ENCODE assay signal across 8 cellular contexts in genomic region chr17:76671912-76672262, GRCh38. TPM values are rescaled to one million over a fixed set of nuclear protein-coding genes. Genes with fewer than 3 reads are reported as not detected.
DNase-seq lines count a peak whose midpoint lies in the region; TF ChIP-seq lines count a peak whose summit lies in the region.

No MANE protein-coding gene starts in this region.

- H3K36me3 Mint-ChIP-seq in activated naive CD4-positive, alpha-beta T cell treated with anti-CD3 and anti-CD28 coated beads, Interleukin-2, amount 10 ng/mL, durations not matched to agents 7 days and 5 days = peaks cover 4% of the 10 kb centered on the region

- no peak for DNase-seq in activated naive CD4-positive, alpha-beta T cell treated with anti-CD3 and anti-CD28 coated beads, Interleukin-2, amount 10 ng/mL, durations not matched to agents 7 days and 5 days
- no peak for DNase-seq in activated naive CD4-positive, alpha-beta T cell (lab: John Stamatoyannopoulos, UW)
- DNase-seq in WERI-Rb-1 (no peak), left ventricle myocardium inferior (no peak), spleen (no peak), dermis blood vessel endothelial cell (no peak), iPS-NIHi11 (ENCODE audit: low spot score) (no peak)
- no peak for DNase-seq in stimulated activated CD4-positive, alpha-beta T cell treated with anti-CD3 and anti-CD28 coated beads, Interleukin-4, amount 100 ng/mL, for 4 hours

- CTCF ChIA-PET in activated naive CD4-positive, alpha-beta T cell treated with anti-CD3 and anti-CD28 coated beads, Interleukin-2, amount 10 ng/mL, durations not matched to agents 7 days and 5 days (lab: Charles Lee) = interaction anchor here (0.5 to 2.5 kb wide), 6 partner anchors 10 to 213 kb away, joined by 3 to 13 read pairs (median 5); no protein-coding TSS in a partner anchor

- H3K36me3 ChIP-seq in WERI-Rb-1 (peaks cover 8% of the 10 kb centered on the region), left ventricle myocardium inferior (peaks cover 16% of the 10 kb centered on the region), spleen (peaks cover 0 to 22% (median 0%) of the 10 kb centered on the region in 6 donors)

- peaks cover 2% of the 10 kb centered on the region for H3K9me3 Mint-ChIP-seq in activated naive CD4-positive, alpha-beta T cell treated with anti-CD3 and anti-CD28 coated beads, Interleukin-2, amount 10 ng/mL, durations not matched to agents 7 days and 5 days

- H3K4me3 Mint-ChIP-seq in activated naive CD4-positive, alpha-beta T cell treated with anti-CD3 and anti-CD28 coated beads, Interleukin-2, amount 10 ng/mL, durations not matched to agents 7 days and 5 days = peak overlapping the region; percentile 92

- TF ChIP-seq CTCF in WERI-Rb-1 (IDR thresholded peaks at IDR 0.05; ENCODE audit: low read depth, low read length) = no peak
- peak; percentile 34 for TF ChIP-seq CTCF in left ventricle myocardium inferior (IDR thresholded peaks at IDR 0.05; ENCODE audit: borderline replicate concordance)
- peak in 3 of 11 experiments; percentile 9 to 45 (median 38) for TF ChIP-seq CTCF in spleen (IDR thresholded peaks at IDR 0.05 in 8 of 11, conservative IDR thresholded peaks at IDR 0.05 in 3 of 11)

- H3K4me1 ChIP-seq in left ventricle myocardium inferior (peaks cover 26% of the 10 kb centered on the region), spleen (peaks cover 6 to 34% (median 24%) of the 10 kb centered on the region in 6 donors)

- H3K27ac Mint-ChIP-seq in activated naive CD4-positive, alpha-beta T cell treated with anti-CD3 and anti-CD28 coated beads, Interleukin-2, amount 10 ng/mL, durations not matched to agents 7 days and 5 days = peak overlapping the region; percentile 95

- peaks cover 22% of the 10 kb centered on the region for H3K27me3 Mint-ChIP-seq in activated naive CD4-positive, alpha-beta T cell treated with anti-CD3 and anti-CD28 coated beads, Interleukin-2, amount 10 ng/mL, durations not matched to agents 7 days and 5 days

- H3K27me3 ChIP-seq in WERI-Rb-1 (ENCODE audit: insufficient read depth, low read depth, severe bottlenecking) (no peaks in the 10 kb centered on the region), left ventricle myocardium inferior (ENCODE audit: low read depth) (no peaks in the 10 kb centered on the region), spleen (replicated peaks in 1 of 7) (no peaks in the 10 kb centered on the region)

- no peaks in the 10 kb centered on the region for H3K9me3 ChIP-seq in WERI-Rb-1 (ENCODE audit: severe bottlenecking)
- no peaks in the 10 kb centered on the region for H3K9me3 ChIP-seq in left ventricle myocardium inferior (replicated peaks)
- H3K9me3 ChIP-seq in spleen = no peaks in the 10 kb centered on the region

- H3K4me3 ChIP-seq in WERI-Rb-1 (ENCODE audit: low read depth, low read length) (peak overlapping the region; percentile 98), left ventricle myocardium inferior (peak overlapping the region; percentile 75), spleen (peak overlapping the region; percentile 37 to 74 (median 56))

- H3K4me1 Mint-ChIP-seq in activated naive CD4-positive, alpha-beta T cell treated with anti-CD3 and anti-CD28 coated beads, Interleukin-2, amount 10 ng/mL, durations not matched to agents 7 days and 5 days = peaks cover 40% of the 10 kb centered on the region

- H3K27ac ChIP-seq in WERI-Rb-1 = peak overlapping the region; percentile 86
- H3K27ac ChIP-seq in left ventricle myocardium inferior (replicated peaks) = peak overlapping the region; percentile 93
- peak overlapping the region; percentile 71 to 95 (median 92) for H3K27ac ChIP-seq in spleen

- intact Hi-C loops in left ventricle myocardium inferior (cut with micrococcal nuclease) = loop anchor here (10.0 kb wide), 2 partner anchors 53 to 147 kb away; partner anchors contain the start of genes JMJD6 and METTL23
- intact Hi-C loops in spleen (cut with DNase I; ENCODE audit: low total_unique reads) = no loop called here

- WGBS in spleen, 5 donors = 0 to 2% (median 1%) methylated on average over 19 of the region's 19 CpGs

- TF ChIP-seq POLR2A in spleen (IDR thresholded peaks at IDR 0.05) = peak in 1 of 3 donors; percentile 83

RNA-seq across cellular contexts. Expression of gene ST6GALNAC1, which starts 28.3 kb away (rescaled TPM):
- total RNA-seq in left ventricle myocardium inferior (3.1 TPM), spleen (10 to 100 TPM in 6 of 7 donors, 1 to 10 TPM in 1; 6.1 to 25.3 (median 13.5) TPM), dermis blood vessel endothelial cell (not detected in 2 replicates)
- 10 to 100 TPM in 1 of 3 donors, 1 to 10 TPM in 2; 2.3 to 13.2 (median 4.8) TPM for polyA plus RNA-seq in spleen

RNA-seq across cellular contexts. Expression of gene MXRA7, which starts 38.9 kb away (rescaled TPM):
- total RNA-seq in left ventricle myocardium inferior (411 TPM), spleen (100 to 1,000 TPM in 6 of 7 donors, 10 to 100 TPM in 1; 89.4 to 172 (median 121) TPM), dermis blood vessel endothelial cell (131 and 250 TPM in 2 replicates)
- 10 to 100 TPM; 37.8 to 66.2 (median 48.7) TPM for polyA plus RNA-seq in spleen

RNA-seq across cellular contexts. Expression of gene JMJD6, which starts 54.5 kb away (rescaled TPM):
- total RNA-seq in left ventricle myocardium inferior (65.2 TPM), spleen (10 to 100 TPM; 21.2 to 54.3 (median 38.6) TPM), dermis blood vessel endothelial cell (20.8 and 23.1 TPM in 2 replicates)
- 10 to 100 TPM; 21.4 to 37.3 (median 32.7) TPM for polyA plus RNA-seq in spleen

RNA-seq across cellular contexts. Expression of gene METTL23, which starts 54.8 kb away (rescaled TPM):
- total RNA-seq in left ventricle myocardium inferior (21.0 TPM), spleen (10 to 100 TPM; 35.8 to 53.4 (median 49.1) TPM), dermis blood vessel endothelial cell (23.1 and 31.3 TPM in 2 replicates)
- polyA plus RNA-seq in spleen = 10 to 100 TPM; 54.7 to 72.7 (median 57.0) TPM
